ENCODE assay signal across 2 cellular contexts in the genomic region with DNA sequence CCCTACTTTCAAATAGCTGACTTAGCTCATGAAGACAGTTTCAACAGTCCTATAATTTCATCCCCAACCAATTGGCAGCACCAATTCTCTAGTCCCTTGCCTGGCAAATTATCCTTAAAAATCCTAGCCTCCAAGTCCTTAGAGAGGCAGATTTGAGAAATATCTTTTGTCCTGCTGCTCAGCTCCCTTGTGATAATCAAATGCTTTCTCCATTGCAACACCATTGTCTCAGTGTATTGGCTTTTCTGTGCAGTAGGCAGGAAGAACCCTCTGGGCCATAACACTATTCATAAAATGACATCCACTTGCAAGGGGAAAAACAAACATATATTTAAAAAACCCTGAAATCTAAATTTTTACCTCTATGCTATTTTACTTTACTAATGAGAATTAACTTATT.
TF ChIP-seq lines count a peak whose summit lies in the region.

No MANE protein-coding gene starts in this region.

TF ChIP-seq in HepG2, 621 proteins besides CTCF, POLR2A, EP300 and RAD21 (continued from another document):
- no peak for TF ChIP-seq SIN3B (IDR thresholded peaks at IDR 0.05; ENCODE audit: low read length)
- TF ChIP-seq CBX5 (CRISPR knock-in tag; IDR thresholded peaks at IDR 0.05; ENCODE audit: borderline replicate concordance): peak; percentile 17; the same call in 1 of the 2 replicates
TF ChIP-seq in HepG2: peak in this region for 1.

TF ChIP-seq in H1, 55 proteins besides CTCF, POLR2A, EP300 and RAD21:
- TF ChIP-seq KDM5A (IDR thresholded peaks at IDR 0.05; ENCODE audit: low read length) (peak; percentile 65; the same call in 1 of the 2 replicates), CEBPB (IDR thresholded peaks at IDR 0.05; ENCODE audit: low read depth, low read length) (no peak), CHD2 (IDR thresholded peaks at IDR 0.05; ENCODE audit: low read length) (no peak)
